ENCODE assay signal across 2 cellular contexts in the genomic region with DNA sequence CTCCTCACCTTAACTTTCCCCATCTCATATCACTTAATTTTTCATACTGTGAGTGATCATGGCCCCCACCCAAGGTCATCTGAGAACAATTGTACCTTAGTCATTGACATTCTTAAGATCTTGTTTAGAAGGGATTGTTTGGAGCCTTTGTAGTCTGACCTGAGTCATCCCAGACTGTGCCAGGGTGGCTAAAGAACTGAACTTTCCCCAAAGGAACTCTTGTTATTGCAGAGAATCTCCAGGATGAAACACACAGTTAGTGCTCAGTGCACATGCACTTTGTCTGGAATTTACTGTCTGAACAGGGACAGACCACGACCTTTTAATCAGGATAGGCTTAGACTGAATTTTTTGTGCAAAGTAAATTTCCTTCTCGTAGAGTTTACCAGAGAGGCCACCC.
TF ChIP-seq lines count a peak whose summit lies in the region.

No MANE protein-coding gene starts in this region.

TF ChIP-seq in Ishikawa, 13 proteins besides CTCF, POLR2A, EP300 and RAD21:
- TF ChIP-seq EGR1 (IDR thresholded peaks at IDR 0.05), result no peak
- no peak for TF ChIP-seq ZBTB7A (IDR thresholded peaks at IDR 0.05; ENCODE audit: low read depth)
- TF ChIP-seq NFIC (IDR thresholded peaks at IDR 0.05), result 0 out of 2 replicates have a peak, but pooled peaks have one; percentile 33

TF ChIP-seq in endothelial cell of umbilical vein, 7 proteins besides CTCF, POLR2A, EP300 and RAD21:
- TF ChIP-seq GATA2 (IDR thresholded peaks at IDR 0.05; ENCODE audit: insufficient read depth, insufficient read length, low read depth, low read length) (no peak), EZH2 (IDR thresholded peaks at IDR 0.05; ENCODE audit: borderline replicate concordance, low read depth, low read length, severe bottlenecking) (no peak), FOS (IDR thresholded peaks at IDR 0.05; ENCODE audit: borderline replicate concordance, insufficient read depth, low read length) (peak; percentile 90), MYC (IDR thresholded peaks at IDR 0.05; ENCODE audit: low read depth, low read length) (peak; percentile 63), JUN (IDR thresholded peaks at IDR 0.05; ENCODE audit: borderline replicate concordance, insufficient read depth, insufficient read length, low read depth) (peak; percentile 88), POLR2AphosphoS5 (IDR thresholded peaks at IDR 0.05; ENCODE audit: insufficient read depth, low read depth, low read length) (peak; percentile 59)
- TF ChIP-seq, protein P1, sequence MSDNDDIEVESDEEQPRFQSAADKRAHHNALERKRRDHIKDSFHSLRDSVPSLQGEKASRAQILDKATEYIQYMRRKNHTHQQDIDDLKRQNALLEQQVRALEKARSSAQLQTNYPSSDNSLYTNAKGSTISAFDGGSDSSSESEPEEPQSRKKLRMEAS (IDR thresholded peaks at IDR 0.05; ENCODE audit: insufficient read depth, insufficient read length), result no peak
